In genomic region chr5:111229126-111229525, GRCh38 we compare ENCODE assay signal across 17 cellular contexts. TPM values are rescaled to one million over a fixed set of nuclear protein-coding genes. Genes with fewer than 3 reads are reported as not detected.
DNase-seq lines count a peak whose midpoint lies in the region; ATAC-seq and TF ChIP-seq lines count a peak whose summit lies in the region.
"Had no signal": no experiment of that assay in that cellular context is flagged by ENCODE, and none has a peak within 500 bp of the region (broad histone marks: within the 10 kb centered on the region; RNA-seq: fewer than 3 reads in every experiment).

No MANE protein-coding gene starts in this region.

- no peak for ATAC-seq in CD4-positive, CD25-positive, alpha-beta regulatory T cell (ENCODE audit: low read depth in 2 of 2)
- no peak for ATAC-seq in activated naive CD8-positive, alpha-beta T cell treated with anti-CD3 and anti-CD28 coated beads, Interleukin-2, amount 50 U/mL, for 24 hours

- peak in 1 of 3 donors; percentile 53 for DNase-seq in CD4-positive, CD25-positive, alpha-beta regulatory T cell
- DNase-seq in activated naive CD8-positive, alpha-beta T cell treated with anti-CD3 and anti-CD28 coated beads, Interleukin-2, amount 50 U/mL, for 24 hours = no peak
- DNase-seq in CD1c-positive myeloid dendritic cell (ENCODE audit: extremely low spot score) = no peak
- no peak for DNase-seq in globus pallidus (ENCODE audit: low spot score)
- DNase-seq in DMS114 treated with DMSO at 0.1 percent for 48 hours (lab: John Stamatoyannopoulos, UW; ENCODE audit: unreplicated experiment) = no peak
- DNase-seq in H7 = no peak
- DNase-seq: aorta, esophagus squamous epithelium, hippocampal formation, NCI-H1092 treated with DMSO at 0.1 percent for 48 hours, NCI-H2171, posterior cingulate gyrus, Right ventricle myocardium superior, T-helper 9 cell had no signal

- H3K36me3 Mint-ChIP-seq in CD4-positive, CD25-positive, alpha-beta regulatory T cell = peaks cover 16% of the 10 kb centered on the region
- H3K36me3 Mint-ChIP-seq in activated naive CD8-positive, alpha-beta T cell treated with anti-CD3 and anti-CD28 coated beads, Interleukin-2, amount 50 U/mL, for 24 hours (ENCODE audit: low read depth) = peaks cover 5% of the 10 kb centered on the region

- peaks cover 89% of the 10 kb centered on the region for H3K79me2 ChIP-seq in Loucy (ENCODE audit: insufficient read depth, low read length)

- H3K4me3 Mint-ChIP-seq in CD4-positive, CD25-positive, alpha-beta regulatory T cell = peak overlapping the region; percentile 77 to 90 (median 88)
- H3K4me3 Mint-ChIP-seq in activated naive CD8-positive, alpha-beta T cell treated with anti-CD3 and anti-CD28 coated beads, Interleukin-2, amount 50 U/mL, for 24 hours = peak overlapping the region; percentile 77

- peaks cover 87% of the 10 kb centered on the region for H3K4me1 ChIP-seq in CD4-positive, CD25-positive, alpha-beta regulatory T cell (ENCODE audit: control insufficient read depth, insufficient read depth, low read length, poor library complexity, severe bottlenecking)
- H3K4me1 ChIP-seq in Loucy (ENCODE audit: insufficient read depth, low read length, poor library complexity, severe bottlenecking) = peaks cover 71% of the 10 kb centered on the region

- H3K4me1 Mint-ChIP-seq in CD4-positive, CD25-positive, alpha-beta regulatory T cell = peaks cover 51 to 69% (median 56%) of the 10 kb centered on the region in 4 donors
- peaks cover 68% of the 10 kb centered on the region for H3K4me1 Mint-ChIP-seq in activated naive CD8-positive, alpha-beta T cell treated with anti-CD3 and anti-CD28 coated beads, Interleukin-2, amount 50 U/mL, for 24 hours

- peaks cover 8% of the 10 kb centered on the region; the same call in 1 of the 2 replicates for H3F3A ChIP-seq in Loucy (ENCODE audit: low read depth)

- H4K20me1 ChIP-seq in Loucy (ENCODE audit: insufficient read depth, low read length, poor library complexity, severe bottlenecking) = peaks cover 3% of the 10 kb centered on the region

- peak overlapping the region; percentile 87 for H3K27ac ChIP-seq in CD4-positive, CD25-positive, alpha-beta regulatory T cell (ENCODE audit: insufficient read depth, low read length, poor library complexity, severe bottlenecking)
- H3K27ac ChIP-seq: coronary artery had no signal

- H3K9ac ChIP-seq in Loucy (ENCODE audit: low read depth, low read length, poor library complexity, severe bottlenecking) = peak overlapping the region; percentile 76

- H3K4me3 ChIP-seq in CD4-positive, CD25-positive, alpha-beta regulatory T cell (ENCODE audit: low read depth, low read length) = peak overlapping the region; percentile 98
- peak overlapping the region; percentile 56; the same call in 1 of the 2 replicates for H3K4me3 ChIP-seq in GM08714 (ENCODE audit: low read length)
- H3K4me3 ChIP-seq in Loucy (ENCODE audit: low read length, poor library complexity, severe bottlenecking) = peak overlapping the region; percentile 83
- H3K4me3 ChIP-seq in H7 (ENCODE audit: insufficient read depth, low read depth, low read length) = no peak overlapping the region
- H3K4me3 ChIP-seq: coronary artery, esophagus squamous epithelium had no signal

- no peaks in the 10 kb centered on the region for H3K9me3 ChIP-seq in CD4-positive, CD25-positive, alpha-beta regulatory T cell (ENCODE audit: control insufficient read depth in 2 of 2, low read length in 2 of 2)
- no peaks in the 10 kb centered on the region for H3K9me3 ChIP-seq in Loucy (ENCODE audit: insufficient read depth, low read depth, low read length)
- H3K9me3 ChIP-seq: esophagus squamous epithelium had no signal

- no peak for TF ChIP-seq CTCF in Loucy (conservative IDR thresholded peaks at IDR 0.05; ENCODE audit: low read length)

- H2AFZ ChIP-seq in Loucy (ENCODE audit: low read length) = no peak overlapping the region

- H3K27me3 ChIP-seq in CD4-positive, CD25-positive, alpha-beta regulatory T cell (ENCODE audit: control insufficient read depth, insufficient read depth, low read length) = no peaks in the 10 kb centered on the region
- H3K27me3 ChIP-seq in Loucy (ENCODE audit: insufficient read depth, low read length, poor library complexity, severe bottlenecking) = no peaks in the 10 kb centered on the region
- peaks cover 11% of the 10 kb centered on the region for H3K27me3 ChIP-seq in H7 (ENCODE audit: control insufficient read depth, insufficient read depth, low read length)

- H3K9me2 ChIP-seq in Loucy (replicated peaks; ENCODE audit: low read depth, low read length) = no peaks in the 10 kb centered on the region

- H3K4me2 ChIP-seq in Loucy (ENCODE audit: low read depth, low read length, poor library complexity, severe bottlenecking) = peak overlapping the region; percentile 96

- no peaks in the 10 kb centered on the region for H3K36me3 ChIP-seq in CD4-positive, CD25-positive, alpha-beta regulatory T cell (ENCODE audit: control insufficient read depth, insufficient read depth, low read length)
- no peaks in the 10 kb centered on the region for H3K36me3 ChIP-seq in Loucy (ENCODE audit: insufficient read depth, low read length)
- H3K36me3 ChIP-seq in H7 (replicated peaks; ENCODE audit: control insufficient read depth, insufficient read depth, low read length) = no peaks in the 10 kb centered on the region
- H3K36me3 ChIP-seq: esophagus squamous epithelium had no signal

- H3K9me3 Mint-ChIP-seq in CD4-positive, CD25-positive, alpha-beta regulatory T cell = peaks cover 0 to 2% (median 0%) of the 10 kb centered on the region in 7 donors
- no peaks in the 10 kb centered on the region for H3K9me3 Mint-ChIP-seq in activated naive CD8-positive, alpha-beta T cell treated with anti-CD3 and anti-CD28 coated beads, Interleukin-2, amount 50 U/mL, for 24 hours

- H3K27ac Mint-ChIP-seq in CD4-positive, CD25-positive, alpha-beta regulatory T cell = peak overlapping the region; percentile 91 to 100 (median 98)
- H3K27ac Mint-ChIP-seq in activated naive CD8-positive, alpha-beta T cell treated with anti-CD3 and anti-CD28 coated beads, Interleukin-2, amount 50 U/mL, for 24 hours = peak overlapping the region; percentile 76

- no peaks in the 10 kb centered on the region for H3K27me3 Mint-ChIP-seq in CD4-positive, CD25-positive, alpha-beta regulatory T cell
- H3K27me3 Mint-ChIP-seq in activated naive CD8-positive, alpha-beta T cell treated with anti-CD3 and anti-CD28 coated beads, Interleukin-2, amount 50 U/mL, for 24 hours = no peaks in the 10 kb centered on the region

RNA-seq across cellular contexts. Expression of gene CAMK4, which starts 4.9 kb away (rescaled TPM):
- 167 TPM for total RNA-seq in CD4-positive, CD25-positive, alpha-beta regulatory T cell
- 100 to 1,000 TPM in 2 of 4 donors, 10 to 100 TPM in 2; 85.3 to 125 (median 96.2) TPM for polyA plus RNA-seq in CD4-positive, CD25-positive, alpha-beta regulatory T cell
- 2.5 and 2.7 TPM in 2 replicates for total RNA-seq in H7 (2014; rRNA removed; shearing (Covaris generic))

Comparison
In these comparisons a context has a peak if more than half of its experiments do, and no peak if none do; other contexts are left out.
1. RNA of gene CAMK4, which starts 4.9 kb away (total RNA-seq): 167 TPM in CD4-positive, CD25-positive, alpha-beta regulatory T cell (single experiment); 2.5 to 2.7 TPM in H7; every median in the first group is over 10 times any median in the second.